ENCODE assay signal across 1 cellular context in the genomic region with DNA sequence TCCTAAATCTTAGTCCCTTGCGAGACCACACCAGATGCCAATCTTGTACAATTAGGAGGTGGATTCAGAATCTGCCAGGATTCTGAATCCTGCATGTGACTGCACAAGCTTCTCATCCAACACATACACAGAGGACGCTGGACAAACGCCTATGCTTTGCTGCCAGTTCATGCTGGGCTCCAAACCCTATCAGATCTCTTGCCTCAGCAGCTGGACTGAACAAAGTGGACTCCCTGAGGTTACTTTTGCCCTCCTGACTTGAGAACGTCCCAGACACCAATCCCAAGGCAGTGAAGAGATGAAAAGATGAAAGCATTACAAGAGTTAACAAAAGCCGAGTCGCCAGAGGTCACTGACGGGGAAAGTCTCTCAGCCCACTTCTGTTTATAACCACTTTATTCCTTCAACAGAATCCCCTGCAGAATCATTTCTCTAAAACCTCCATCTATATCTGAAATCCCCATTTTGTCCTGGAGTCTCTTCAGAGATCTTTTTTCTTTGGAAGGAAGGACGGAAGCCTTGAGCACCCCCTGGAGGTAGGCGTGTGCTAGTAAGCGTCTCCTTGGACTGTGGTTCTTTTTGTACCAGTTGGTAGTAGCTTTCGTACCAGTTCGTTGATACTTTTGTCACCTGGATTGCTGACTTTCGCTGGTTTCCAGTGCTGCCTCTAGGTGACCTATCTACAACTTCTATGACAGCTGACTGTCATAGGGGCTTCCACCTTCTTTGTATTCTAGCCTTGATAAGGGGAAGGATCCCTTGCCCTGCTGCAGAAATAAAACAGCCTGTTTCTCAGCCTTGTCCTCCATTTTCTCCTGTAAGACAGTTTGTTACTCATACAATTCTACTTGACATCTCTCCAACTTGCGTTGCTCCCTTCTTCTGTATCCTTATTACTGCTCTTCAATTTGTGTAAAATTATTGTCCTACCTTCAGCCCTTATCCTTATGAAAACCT.
TF ChIP-seq lines count a peak whose summit lies in the region.

No MANE protein-coding gene starts in this region.

TF ChIP-seq in IMR-90, 13 proteins besides CTCF, POLR2A, EP300 and RAD21:
- TF ChIP-seq, protein P1, sequence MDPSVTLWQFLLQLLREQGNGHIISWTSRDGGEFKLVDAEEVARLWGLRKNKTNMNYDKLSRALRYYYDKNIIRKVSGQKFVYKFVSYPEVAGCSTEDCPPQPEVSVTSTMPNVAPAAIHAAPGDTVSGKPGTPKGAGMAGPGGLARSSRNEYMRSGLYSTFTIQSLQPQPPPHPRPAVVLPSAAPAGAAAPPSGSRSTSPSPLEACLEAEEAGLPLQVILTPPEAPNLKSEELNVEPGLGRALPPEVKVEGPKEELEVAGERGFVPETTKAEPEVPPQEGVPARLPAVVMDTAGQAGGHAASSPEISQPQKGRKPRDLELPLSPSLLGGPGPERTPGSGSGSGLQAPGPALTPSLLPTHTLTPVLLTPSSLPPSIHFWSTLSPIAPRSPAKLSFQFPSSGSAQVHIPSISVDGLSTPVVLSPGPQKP (IDR thresholded peaks at IDR 0.05; ENCODE audit: borderline replicate concordance, low read depth, low read length), result no peak
- TF ChIP-seq SMC3 (IDR thresholded peaks at IDR 0.05; ENCODE audit: low read depth, low read length) (peak; percentile 94), MAFK (IDR thresholded peaks at IDR 0.05; ENCODE audit: low read depth, low read length) (no peak)
